In genomic region chr11:107722671-107723070, GRCh38 we compare ENCODE assay signal across 30 cellular contexts. TPM values are rescaled to one million over a fixed set of nuclear protein-coding genes. Genes with fewer than 3 reads are reported as not detected.
"Had no signal": no experiment of that assay in that cellular context is flagged by ENCODE, and none has a peak within 500 bp of the region (broad histone marks: within the 10 kb centered on the region; RNA-seq: fewer than 3 reads in every experiment).

No MANE protein-coding gene starts in this region.

- H3K4me1 ChIP-seq: ascending aorta, breast epithelium, SJCRH30 had no signal

- DNase-seq: activated CD4-positive, alpha-beta T cell treated with anti-CD3 and anti-CD28 coated beads, Interleukin-2, amount 10 ng/mL, durations not matched to agents 24 days and 14 days; activated CD4-positive, alpha-beta T cell treated with anti-CD3 and anti-CD28 coated beads, Interleukin-2, amount 50 U/mL, for 4 hours; activated CD8-positive, alpha-beta T cell treated with anti-CD3 and anti-CD28 coated beads for 36 hours; activated effector memory CD4-positive, alpha-beta T cell treated with anti-CD3 and anti-CD28 coated beads, Interleukin-2, amount 50 U/mL, for 16 hours; activated naive CD4-positive, alpha-beta T cell treated with Interleukin-2 at 50 U/mL for 16 hours; activated naive CD8-positive, alpha-beta T cell treated with anti-CD3 and anti-CD28 coated beads, Interleukin-2, amount 10 ng/mL, durations not matched to agents 7 days and 5 days; activated T-cell treated with anti-CD3 and anti-CD28 coated beads, Interleukin-2, amount 50 U/mL, for 1 hour; activated T-cell treated with anti-CD3 and anti-CD28 coated beads, Interleukin-2, amount 50 U/mL, for 72 hours; amygdala; NCI-H1048; NCI-H1105 treated with DMSO at 0.1 percent for 48 hours; NCI-H1436; NCI-H1694 treated with DMSO at 0.1 percent for 48 hours; NCI-H2029; NCI-H2107; NCI-H226; NCI-H526; NCI-H748 treated with DMSO at 0.1 percent for 48 hours; SHP77; SJCRH30; SK-N-SH had no signal

- H3K36me3 ChIP-seq: ascending aorta, breast epithelium, SJCRH30 had no signal

- FAIRE-seq: K562, TTC549 had no signal

- H3K27ac ChIP-seq: ascending aorta, breast epithelium, SJCRH30 had no signal

- H3K9me3 ChIP-seq: ascending aorta, breast epithelium, SJCRH30, SK-N-SH had no signal

- ATAC-seq: activated CD8-positive, alpha-beta T cell treated with anti-CD3 and anti-CD28 coated beads for 36 hours; activated T-cell treated with anti-CD3 and anti-CD28 coated beads, Interleukin-2, amount 50 U/mL, for 72 hours; activated T-helper 17 cell treated with anti-CD3 and anti-CD28 coated beads, Interleukin-2, amount 50 U/mL, for 72 hours; K562 had no signal

- H3K27me3 ChIP-seq: ascending aorta, breast epithelium, SJCRH30 had no signal

- H3K4me3 ChIP-seq: ascending aorta, breast epithelium, K562, SJCRH30 had no signal

RNA-seq across cellular contexts. Expression of gene SLN, which starts 10.8 kb away (rescaled TPM):
- total RNA-seq: activated CD4-positive, alpha-beta T cell treated with anti-CD3 and anti-CD28 coated beads, Interleukin-2, amount 10 ng/mL, durations not matched to agents 24 days and 14 days; activated CD8-positive, alpha-beta memory T cell treated with anti-CD3 and anti-CD28 coated beads for 36 hours; activated CD8-positive, alpha-beta T cell treated with anti-CD3 and anti-CD28 coated beads for 36 hours; activated naive CD8-positive, alpha-beta T cell treated with anti-CD3 and anti-CD28 coated beads, Interleukin-2, amount 10 ng/mL, durations not matched to agents 7 days and 5 days; activated T-cell treated with anti-CD3 and anti-CD28 coated beads, Interleukin-2, amount 50 U/mL, for 72 hours; activated T-helper 17 cell treated with anti-CD3 and anti-CD28 coated beads, Interleukin-2, amount 50 U/mL, for 72 hours; ascending aorta; breast epithelium; K562; MCF 10A; NCI-H460; OCI-LY7 had no signal
- polyA plus RNA-seq: K562, SK-N-SH had no signal
